1 cellular context compared by ENCODE assay signal in genomic region chr12:46443594-46444263, GRCh38.
TF ChIP-seq lines count a peak whose summit lies in the region.

No MANE protein-coding gene starts in this region.

TF ChIP-seq in IMR-90, 13 proteins besides CTCF, POLR2A, EP300 and RAD21 (continued from another document):
- TF ChIP-seq CHD1 (IDR thresholded peaks at IDR 0.05; ENCODE audit: low read depth, low read length) (no peak), FOS (IDR thresholded peaks at IDR 0.05; ENCODE audit: low read depth, low read length) (no peak), BHLHE40 (IDR thresholded peaks at IDR 0.05; ENCODE audit: low read depth, low read length) (no peak), RFX5 (IDR thresholded peaks at IDR 0.05; ENCODE audit: low read depth, low read length) (no peak), MAFK (IDR thresholded peaks at IDR 0.05; ENCODE audit: low read depth, low read length) (no peak), ELK1 (IDR thresholded peaks at IDR 0.05; ENCODE audit: borderline replicate concordance, low read depth, low read length) (no peak), USF2 (IDR thresholded peaks at IDR 0.05; ENCODE audit: low read depth, low read length) (no peak), CEBPB (IDR thresholded peaks at IDR 0.05; ENCODE audit: low read depth, low read length) (no peak), MXI1 (IDR thresholded peaks at IDR 0.05; ENCODE audit: borderline replicate concordance, low read depth, low read length) (no peak), SMC3 (IDR thresholded peaks at IDR 0.05; ENCODE audit: low read depth, low read length) (no peak), NFE2L2 (IDR thresholded peaks at IDR 0.05; ENCODE audit: low read depth, low read length) (no peak)
TF ChIP-seq in IMR-90: peak in this region for 0.
